15 cellular contexts compared by ENCODE assay signal in genomic region chr6:139204978-139205377, GRCh38.
"Had no signal": no experiment of that assay in that cellular context is flagged by ENCODE, and none has a peak within 500 bp of the region (broad histone marks: within the 10 kb centered on the region; RNA-seq: fewer than 3 reads in every experiment).

No MANE protein-coding gene starts in this region.

- H3K4me3 Mint-ChIP-seq: activated CD4-positive, alpha-beta T cell treated with anti-CD3 and anti-CD28 coated beads, Interleukin-2, amount 10 ng/mL, durations not matched to agents 24 days and 14 days; activated naive CD8-positive, alpha-beta T cell treated with anti-CD3 and anti-CD28 coated beads, Interleukin-2, amount 10 ng/mL, durations not matched to agents 7 days and 5 days; activated T-helper 1 cell treated with anti-CD3 and anti-CD28 coated beads, Interleukin-12 subunit alpha, Interleukin-12 subunit beta, Interleukin-2, Interleukin-4 antibody, amounts not matched to agents 30 ng/mL and 10 ng/mL and 1 ng/mL, durations not matched to agents 14 hours and 24 hours and 36 hours; T-helper 2 cell treated with Interferon-gamma antibody and Interleukin-4, amounts not matched to agents 5 μg/mL and 100 μg/mL, for 36 hours; WTC11 had no signal

- H3K4me3 ChIP-seq: body of pancreas, dorsolateral prefrontal cortex, spleen, tibial artery had no signal

- H3K27ac Mint-ChIP-seq: activated CD4-positive, alpha-beta T cell treated with anti-CD3 and anti-CD28 coated beads, Interleukin-2, amount 10 ng/mL, durations not matched to agents 24 days and 14 days; activated naive CD8-positive, alpha-beta T cell treated with anti-CD3 and anti-CD28 coated beads, Interleukin-2, amount 10 ng/mL, durations not matched to agents 7 days and 5 days; activated T-helper 1 cell treated with anti-CD3 and anti-CD28 coated beads, Interleukin-12 subunit alpha, Interleukin-12 subunit beta, Interleukin-2, Interleukin-4 antibody, amounts not matched to agents 30 ng/mL and 10 ng/mL and 1 ng/mL, durations not matched to agents 14 hours and 24 hours and 36 hours; T-helper 2 cell treated with Interferon-gamma antibody and Interleukin-4, amounts not matched to agents 5 μg/mL and 100 μg/mL, for 36 hours; WTC11 had no signal

- H3K4me1 Mint-ChIP-seq: activated CD4-positive, alpha-beta T cell treated with anti-CD3 and anti-CD28 coated beads, Interleukin-2, amount 10 ng/mL, durations not matched to agents 24 days and 14 days; WTC11 had no signal

- DNase-seq: activated CD4-positive, alpha-beta T cell treated with anti-CD3 and anti-CD28 coated beads, Interleukin-2, amount 10 ng/mL, durations not matched to agents 24 days and 14 days; activated gamma-delta T cell treated with Interleukin-2 at 50 U/mL for 16 hours; activated naive CD8-positive, alpha-beta T cell treated with anti-CD3 and anti-CD28 coated beads, Interleukin-2, amount 10 ng/mL, durations not matched to agents 7 days and 5 days; body of pancreas; caudate nucleus; dorsolateral prefrontal cortex; left ventricle myocardium superior; occipital lobe; spleen; stimulated activated naive CD8-positive, alpha-beta T cell treated with anti-CD3 and anti-CD28 coated beads, Interleukin-15, Interleukin-2, amounts not matched to agents 100 U/mL and 50 U/mL, for 24 hours; substantia nigra; tibial artery had no signal

- H3K27me3 Mint-ChIP-seq: activated CD4-positive, alpha-beta T cell treated with anti-CD3 and anti-CD28 coated beads, Interleukin-2, amount 10 ng/mL, durations not matched to agents 24 days and 14 days; activated naive CD8-positive, alpha-beta T cell treated with anti-CD3 and anti-CD28 coated beads, Interleukin-2, amount 10 ng/mL, durations not matched to agents 7 days and 5 days had no signal

- ATAC-seq: body of pancreas; left ventricle myocardium superior; stimulated activated naive CD8-positive, alpha-beta T cell treated with anti-CD3 and anti-CD28 coated beads, Interleukin-15, Interleukin-2, amounts not matched to agents 100 U/mL and 50 U/mL, for 24 hours; WTC11 had no signal
